ENCODE assay signal across 11 cellular contexts in genomic region chr15:70035719-70036077, GRCh38.
DNase-seq lines count a peak whose midpoint lies in the region; ATAC-seq, FAIRE-seq and TF ChIP-seq lines count a peak whose summit lies in the region.
"Had no signal": no experiment of that assay in that cellular context is flagged by ENCODE, and none has a peak within 500 bp of the region (broad histone marks: within the 10 kb centered on the region; RNA-seq: fewer than 3 reads in every experiment).

No MANE protein-coding gene starts in this region.

- H3K4me1 ChIP-seq in small intestine (ENCODE audit: control insufficient read depth in 2 of 2, insufficient read depth in 1 of 2, low read depth in 1 of 2, low read length in 1 of 2) = no peaks in the 10 kb centered on the region
- H3K4me1 ChIP-seq: breast epithelium had no signal

- H3K36me3 ChIP-seq in GM06990 (ENCODE audit: control insufficient read depth, insufficient read depth, low read length) (no peaks in the 10 kb centered on the region), small intestine (ENCODE audit: control insufficient read depth in 2 of 2, insufficient read depth in 2 of 2, low read length in 2 of 2) (no peaks in the 10 kb centered on the region)
- H3K36me3 ChIP-seq: breast epithelium had no signal

- no peaks in the 10 kb centered on the region for H3K9me3 ChIP-seq in small intestine (ENCODE audit: control insufficient read depth, low read depth)
- H3K9me3 ChIP-seq: breast epithelium had no signal

- 71 to 91% (median 84%) methylated on average over 5 to 6 of the region's 6 CpGs for WGBS in small intestine, 3 donors

- TF ChIP-seq CTCF in GM06990 (IDR thresholded peaks at IDR 0.05; ENCODE audit: insufficient read depth, low read length, poor library complexity, severe bottlenecking) = peak; percentile 1

- H3K27me3 ChIP-seq in GM06990 (replicated peaks; ENCODE audit: control insufficient read depth, insufficient read depth, low read length) = no peaks in the 10 kb centered on the region
- peaks cover 0 to 2% of the 10 kb centered on the region in 2 donors for H3K27me3 ChIP-seq in small intestine (ENCODE audit: control insufficient read depth in 2 of 2, insufficient read depth in 2 of 2, low read length in 2 of 2)
- H3K27me3 ChIP-seq: breast epithelium had no signal

- DNase-seq in GM06990 (ENCODE audit: extremely low read depth, insufficient read length) (peak; percentile 72), RPMI8226 (peak; percentile 94), NCI-H2171 treated with DMSO at 0.1 percent for 48 hours (lab: John Stamatoyannopoulos, UW) (no peak), small intestine (no peak), HPDE6-E6E7 (ENCODE audit: extremely low spot score) (no peak), D341Med (ENCODE audit: low spot score) (no peak)
- DNase-seq: NCI-H526 treated with DMSO at 0.1 percent for 48 hours had no signal

- H3K27ac ChIP-seq in small intestine (ENCODE audit: low read depth in 1 of 2, low read length in 1 of 2) = peak overlapping the region in 1 of 2 donors; percentile 71
- H3K27ac ChIP-seq: breast epithelium had no signal

- FAIRE-seq in small intestine (lab: Jason Lieb, UNC) = no peak

- no peak overlapping the region for H3K4me3 ChIP-seq in GM06990 (replicated peaks; ENCODE audit: low read depth, low read length)
- no peak overlapping the region for H3K4me3 ChIP-seq in small intestine (ENCODE audit: low read depth in 1 of 2, low read length in 2 of 2)
- H3K4me3 ChIP-seq: breast epithelium had no signal

- peak; percentile 53 for ATAC-seq in GM19351 (IDR thresholded peaks at IDR 0.05; ENCODE audit: unreplicated experiment)
- ATAC-seq in HG03039 (IDR thresholded peaks at IDR 0.05; ENCODE audit: unreplicated experiment) = peak; percentile 50
- ATAC-seq: natural killer cell treated with Interleukin-12 subunit alpha and Interleukin-12 subunit beta and Interleukin-15 and Interleukin-18, amount 100 ng/mL, for 72 hours had no signal

Comparison
In these comparisons a context has a peak if more than half of its experiments do, and no peak if none do; other contexts are left out.
1. DNase-seq: peak in GM06990 (single experiment) and RPMI8226 (single experiment); none in NCI-H2171 treated with DMSO at 0.1 percent for 48 hours (single experiment), small intestine (single experiment), HPDE6-E6E7 (single experiment) and D341Med (single experiment).